Comparison of ENCODE assay signal across 8 cellular contexts in the genomic region with DNA sequence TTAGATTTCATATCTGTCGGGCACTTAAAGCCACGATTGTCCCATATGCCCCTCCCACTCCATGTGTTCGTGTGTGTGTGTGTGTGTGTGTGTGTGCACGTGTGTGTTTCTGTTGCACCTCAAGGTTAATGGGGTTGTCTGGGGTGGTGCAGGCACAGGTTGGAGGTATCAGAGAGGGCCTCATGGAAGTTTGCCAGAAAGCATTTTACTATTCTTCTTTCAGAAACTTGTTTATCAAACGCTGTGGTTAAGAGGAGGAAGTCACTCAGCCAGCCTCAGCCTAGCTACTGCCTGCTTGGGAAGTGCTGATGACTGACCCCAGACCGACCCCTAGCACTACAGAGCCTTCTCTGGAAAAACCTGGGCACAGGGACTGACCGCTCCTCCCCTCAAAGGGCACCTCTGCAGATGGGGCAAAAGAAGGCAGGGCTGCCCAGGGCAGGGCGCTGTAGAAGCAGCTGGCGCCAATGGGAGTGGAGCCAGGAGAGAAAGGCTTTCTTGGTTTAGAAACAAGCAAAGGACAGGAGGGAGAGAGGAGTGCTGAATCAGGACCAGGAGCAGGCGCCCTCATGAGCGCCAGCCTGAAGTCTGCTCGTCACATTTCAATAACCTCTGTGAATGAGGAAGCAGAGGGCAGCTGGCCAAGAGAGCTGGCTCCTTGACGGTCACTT. TPM values are rescaled to one million over a fixed set of nuclear protein-coding genes. Genes with fewer than 3 reads are reported as not detected.
DNase-seq lines count a peak whose midpoint lies in the region; ATAC-seq, FAIRE-seq and TF ChIP-seq lines count a peak whose summit lies in the region.

No MANE protein-coding gene starts in this region.

- no peaks in the 10 kb centered on the region for H3K36me3 Mint-ChIP-seq in CD4-positive, alpha-beta T cell (ENCODE audit: low read depth)
- H3K36me3 Mint-ChIP-seq in T-helper 17 cell (ENCODE audit: low read depth), result peaks cover 2% of the 10 kb centered on the region

- H3K9me3 ChIP-seq in CD4-positive, alpha-beta T cell (ENCODE audit: control insufficient read depth, low read length), result no peaks in the 10 kb centered on the region
- H3K9me3 ChIP-seq in T-helper 17 cell (ENCODE audit: control insufficient read depth, low read length, poor library complexity, severe bottlenecking), result no peaks in the 10 kb centered on the region

- H3K27ac Mint-ChIP-seq in CD4-positive, alpha-beta T cell, result peak overlapping the region; percentile 86
- peak overlapping the region; percentile 82 for H3K27ac Mint-ChIP-seq in T-helper 17 cell

- no peak overlapping the region for H3K4me3 ChIP-seq in fibroblast of pulmonary artery (replicated peaks; ENCODE audit: low read depth, low read length)

- H3K27me3 ChIP-seq in CD4-positive, alpha-beta T cell (ENCODE audit: control insufficient read depth, insufficient read depth, low read length), result no peaks in the 10 kb centered on the region

- no peaks in the 10 kb centered on the region for H3K27me3 Mint-ChIP-seq in CD4-positive, alpha-beta T cell
- H3K27me3 Mint-ChIP-seq in T-helper 17 cell, result peaks cover 25% of the 10 kb centered on the region

- POLR2A ChIA-PET in CD4-positive, alpha-beta T cell (lab: Charles Lee), result interaction anchor here (0.6 to 1.9 kb wide), 6 partner anchors 8 to 56 kb away, joined by 3 to 8 read pairs (median 3); no protein-coding TSS in a partner anchor

- intact Hi-C loops in CD4-positive, alpha-beta T cell (cut with DNase I, micrococcal nuclease), result loop anchor here in 1 of 2 experiments (5.0 to 10.0 kb wide), 2 partner anchors 60 to 277 kb away; no protein-coding TSS in a partner anchor

- CTCF ChIA-PET in CD4-positive, alpha-beta T cell (lab: Charles Lee), result no interaction called here

- peak; percentile 80 for ATAC-seq in CD4-positive, alpha-beta T cell (ENCODE audit: poor library complexity)
- ATAC-seq in HG02973 (IDR thresholded peaks at IDR 0.05; ENCODE audit: unreplicated experiment) (peak; percentile 59), T-helper 17 cell (peak; percentile 85)

- no peak for FAIRE-seq in urothelium cell line (lab: Jason Lieb, UNC)
- FAIRE-seq in D721Med (lab: Jason Lieb, UNC), result no peak

- no peaks in the 10 kb centered on the region for H3K9me3 Mint-ChIP-seq in CD4-positive, alpha-beta T cell

- TF ChIP-seq CTCF in CD4-positive, alpha-beta T cell (IDR thresholded peaks at IDR 0.05), result no peak
- TF ChIP-seq CTCF in fibroblast of pulmonary artery (IDR thresholded peaks at IDR 0.05; ENCODE audit: low read length, missing control alignments), result no peak
- TF ChIP-seq CTCF in D721Med (IDR thresholded peaks at IDR 0.05; ENCODE audit: insufficient read depth, missing control alignments), result no peak

- peak; percentile 28 to 76 (median 50) for DNase-seq in CD4-positive, alpha-beta T cell
- peak in 1 of 3 donors; percentile 32 for DNase-seq in T-helper 17 cell
- DNase-seq in fibroblast of pulmonary artery (ENCODE audit: low read depth), result peak; percentile 17
- DNase-seq in urothelium cell line (ENCODE audit: low spot score), result peak; percentile 49
- DNase-seq in hypothalamus (lab: John Stamatoyannopoulos, UW), result no peak
- no peak for DNase-seq in GM19238 (ENCODE audit: insufficient read length, low spot score)
- DNase-seq in D721Med (ENCODE audit: insufficient read length, low spot score), result no peak

- H3K4me3 Mint-ChIP-seq in CD4-positive, alpha-beta T cell, result peak overlapping the region; percentile 88
- peak overlapping the region; percentile 79 for H3K4me3 Mint-ChIP-seq in T-helper 17 cell

- H3K4me1 Mint-ChIP-seq in CD4-positive, alpha-beta T cell (ENCODE audit: low read depth), result peaks cover 62% of the 10 kb centered on the region
- H3K4me1 Mint-ChIP-seq in T-helper 17 cell, result peaks cover 43% of the 10 kb centered on the region

- no peak overlapping the region for H3K27ac ChIP-seq in CD4-positive, alpha-beta T cell (ENCODE audit: low read depth, low read length)

RNA-seq across cellular contexts. Expression of gene SIAH3, which starts 3.9 kb away (rescaled TPM):
- 1 to 10 TPM; 1.3 to 1.6 TPM for total RNA-seq in CD4-positive, alpha-beta T cell
- total RNA-seq in T-helper 17 cell, result under 1 TPM; 0.10 to 0.15 TPM

Comparison
In these comparisons a context has a peak if more than half of its experiments do, and no peak if none do; other contexts are left out.
1. DNase-seq: peak in CD4-positive, alpha-beta T cell (10 of 10), fibroblast of pulmonary artery (single experiment) and urothelium cell line (single experiment); none in hypothalamus (0 of 51), GM19238 (single experiment) and D721Med (single experiment).
2. Peak in every context shown above with its lines, with median percentiles within 50 percentile points of each other: ATAC-seq.